Comparison of ENCODE assay signal across 12 cellular contexts in the genomic region with DNA sequence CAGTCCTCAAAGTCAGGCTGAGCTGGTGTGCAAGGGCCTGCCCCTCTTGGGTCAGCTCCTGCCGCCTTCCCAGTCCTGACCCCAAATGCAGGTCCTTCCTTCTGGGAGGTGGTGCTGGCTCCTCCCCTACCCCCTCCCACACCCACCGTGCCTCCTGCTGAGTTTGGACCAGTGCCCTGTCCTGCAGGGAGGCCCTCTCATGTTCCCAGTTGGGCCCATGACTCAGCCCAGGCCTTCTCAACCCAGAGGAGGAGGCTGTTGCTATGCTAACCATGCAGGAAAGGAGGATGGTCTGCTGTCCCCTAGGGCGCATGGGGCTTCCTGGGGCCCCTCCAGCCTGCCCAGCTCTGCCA. TPM values are rescaled to one million over a fixed set of nuclear protein-coding genes. Genes with fewer than 3 reads are reported as not detected.
DNase-seq lines count a peak whose midpoint lies in the region; TF ChIP-seq lines count a peak whose summit lies in the region.
"Had no signal": no experiment of that assay in that cellular context is flagged by ENCODE, and none has a peak within 500 bp of the region (broad histone marks: within the 10 kb centered on the region; RNA-seq: fewer than 3 reads in every experiment).

No MANE protein-coding gene starts in this region.

- WGBS in tibial nerve, 2 donors: 20 to 39% methylated on average over 2 to 3 of the region's 3 CpGs

- no peaks in the 10 kb centered on the region for H3K79me2 ChIP-seq in osteoblast (ENCODE audit: insufficient read depth, low read length)

- no peaks in the 10 kb centered on the region for H3K36me3 ChIP-seq in osteoblast (ENCODE audit: insufficient read depth, low read length)
- peaks cover 0 to 5% (median 0%) of the 10 kb centered on the region in 3 donors for H3K36me3 ChIP-seq in tibial nerve

- no peak for TF ChIP-seq CTCF in osteoblast (IDR thresholded peaks at IDR 0.05; ENCODE audit: extremely low read depth, low read depth, low read length)
- no peak for TF ChIP-seq CTCF in tibial nerve (IDR thresholded peaks at IDR 0.05)

- no peak overlapping the region for H3K4me3 ChIP-seq in osteoblast (ENCODE audit: insufficient read depth, low read length)
- H3K4me3 ChIP-seq in tibial nerve: no peak overlapping the region

- DNase-seq in DMS 273 (lab: John Stamatoyannopoulos, UW; ENCODE audit: unreplicated experiment): peak; percentile 95
- peak; percentile 90 for DNase-seq in M059J (ENCODE audit: low read depth)
- peak; percentile 74 to 87 for DNase-seq in T47D (ENCODE audit: low read depth in 1 of 2, low spot score in 1 of 2)
- peak; percentile 99 for DNase-seq in osteoblast (ENCODE audit: insufficient read length, low spot score, missing footprints)
- no peak for DNase-seq in stimulated activated naive CD4-positive, alpha-beta T cell treated with Interleukin-2 at 50 U/mL for 16 hours (lab: John Stamatoyannopoulos, UW)
- DNase-seq in activated CD4-positive, alpha-beta T cell treated with anti-CD3 and anti-CD28 coated beads, Interleukin-2, amount 10 ng/mL, durations not matched to agents 24 days and 14 days: no peak
- no peak for DNase-seq in tibial nerve (ENCODE audit: low spot score in 2 of 2)
- DNase-seq in stimulated activated CD4-positive, alpha-beta T cell treated with anti-CD3 and anti-CD28 coated beads, Interleukin-4, amount 100 ng/mL, for 24 hours: no peak
- DNase-seq: activated CD4-positive, alpha-beta T cell treated with anti-CD3 and anti-CD28 coated beads for 4 hours; hippocampal formation; NCI-H82 had no signal

- H3K27ac ChIP-seq in osteoblast (ENCODE audit: low read depth, low read length) (no peak overlapping the region), tibial nerve (peak overlapping the region in 2 of 4 donors; percentile 14 to 56)
- H3K27ac ChIP-seq: parathyroid adenoma had no signal

- H3K27me3 ChIP-seq in osteoblast (ENCODE audit: insufficient read depth, low read length): no peaks in the 10 kb centered on the region
- H3K27me3 ChIP-seq in tibial nerve: no peaks in the 10 kb centered on the region

- in situ Hi-C loops in T47D (cut with HindIII; ENCODE audit: low pct_unique_long_range_greater_than_20kb, low sequenced_read_pairs): no loop called here

- H3K4me2 ChIP-seq in osteoblast (ENCODE audit: insufficient read depth, low read length): no peak overlapping the region

- H3K9me3 Mint-ChIP-seq in activated CD4-positive, alpha-beta T cell treated with anti-CD3 and anti-CD28 coated beads, Interleukin-2, amount 10 ng/mL, durations not matched to agents 24 days and 14 days: peaks cover 6% of the 10 kb centered on the region

- TF ChIP-seq EP300 in tibial nerve (IDR thresholded peaks at IDR 0.05): no peak

- no peaks in the 10 kb centered on the region for H3K9me3 ChIP-seq in osteoblast (ENCODE audit: low read depth, low read length)
- no peaks in the 10 kb centered on the region for H3K9me3 ChIP-seq in tibial nerve

- H3K27ac Mint-ChIP-seq in activated CD4-positive, alpha-beta T cell treated with anti-CD3 and anti-CD28 coated beads, Interleukin-2, amount 10 ng/mL, durations not matched to agents 24 days and 14 days: no peak overlapping the region

- TF ChIP-seq POLR2A in tibial nerve (IDR thresholded peaks at IDR 0.05): no peak

- intact Hi-C loops in activated CD4-positive, alpha-beta T cell treated with anti-CD3 and anti-CD28 coated beads, Interleukin-2, amount 10 ng/mL, durations not matched to agents 24 days and 14 days (cut with micrococcal nuclease): no loop called here

- no peaks in the 10 kb centered on the region for H3K27me3 Mint-ChIP-seq in activated CD4-positive, alpha-beta T cell treated with anti-CD3 and anti-CD28 coated beads, Interleukin-2, amount 10 ng/mL, durations not matched to agents 24 days and 14 days

- H3K4me1 ChIP-seq in osteoblast (ENCODE audit: insufficient read depth, low read length) (peaks cover 11% of the 10 kb centered on the region), tibial nerve (peaks cover 0 to 51% (median 6%) of the 10 kb centered on the region in 4 donors)

- H3K4me1 Mint-ChIP-seq in activated CD4-positive, alpha-beta T cell treated with anti-CD3 and anti-CD28 coated beads, Interleukin-2, amount 10 ng/mL, durations not matched to agents 24 days and 14 days: peaks cover 10% of the 10 kb centered on the region

- H3K36me3 Mint-ChIP-seq in activated CD4-positive, alpha-beta T cell treated with anti-CD3 and anti-CD28 coated beads, Interleukin-2, amount 10 ng/mL, durations not matched to agents 24 days and 14 days (ENCODE audit: low read depth): peaks cover 4% of the 10 kb centered on the region

- H4K20me1 ChIP-seq in osteoblast (ENCODE audit: insufficient read depth, low read length): peaks cover 7% of the 10 kb centered on the region

- H2AFZ ChIP-seq in osteoblast (ENCODE audit: low read length): no peak overlapping the region
- H2AFZ ChIP-seq: parathyroid adenoma had no signal

- H3K4me3 Mint-ChIP-seq in activated CD4-positive, alpha-beta T cell treated with anti-CD3 and anti-CD28 coated beads, Interleukin-2, amount 10 ng/mL, durations not matched to agents 24 days and 14 days: no peak overlapping the region

RNA-seq across cellular contexts. Expression of a gene that starts 4.4 kb away (rescaled TPM):
- total RNA-seq in M059J (2014; rRNA removed; shearing (Covaris generic)): 3.3 and 4.1 TPM in 2 replicates
- total RNA-seq in osteoblast: 2.9 TPM in 2 replicates
- 4.9 and 5.5 TPM in 2 replicates for total RNA-seq in activated CD4-positive, alpha-beta T cell treated with anti-CD3 and anti-CD28 coated beads, Interleukin-2, amount 10 ng/mL, durations not matched to agents 24 days and 14 days
- 10 to 100 TPM in 1 of 4 donors, 1 to 10 TPM in 3; 5.9 to 12.3 (median 6.7) TPM for total RNA-seq in tibial nerve

RNA-seq across cellular contexts. Expression of a gene that starts 9.8 kb away (rescaled TPM):
- 81.6 and 134 TPM in 2 replicates for total RNA-seq in M059J (2014; rRNA removed; shearing (Covaris generic))
- total RNA-seq in osteoblast: 156 and 188 TPM in 2 replicates
- total RNA-seq in activated CD4-positive, alpha-beta T cell treated with anti-CD3 and anti-CD28 coated beads, Interleukin-2, amount 10 ng/mL, durations not matched to agents 24 days and 14 days: 133 and 143 TPM in 2 replicates
- 100 to 1,000 TPM; 130 to 199 (median 144) TPM for total RNA-seq in tibial nerve

RNA-seq across cellular contexts. Expression of a gene that starts 52.4 kb away (rescaled TPM):
- 292 and 348 TPM in 2 replicates for total RNA-seq in M059J (2014; rRNA removed; shearing (Covaris generic))
- total RNA-seq in osteoblast (57.2 and 62.2 TPM in 2 replicates), tibial nerve (100 to 1,000 TPM; 260 to 422 (median 378) TPM)
- 117 and 123 TPM in 2 replicates for total RNA-seq in activated CD4-positive, alpha-beta T cell treated with anti-CD3 and anti-CD28 coated beads, Interleukin-2, amount 10 ng/mL, durations not matched to agents 24 days and 14 days

RNA-seq across cellular contexts. Expression of a gene that starts 59.8 kb away (rescaled TPM):
- total RNA-seq in M059J (2014; rRNA removed; shearing (Covaris generic)): 3.8 and 9.1 TPM in 2 replicates
- total RNA-seq in osteoblast (17.1 and 21.0 TPM in 2 replicates), tibial nerve (10 to 100 TPM; 10.1 to 36.3 (median 13.0) TPM)
- 8.3 and 9.0 TPM in 2 replicates for total RNA-seq in activated CD4-positive, alpha-beta T cell treated with anti-CD3 and anti-CD28 coated beads, Interleukin-2, amount 10 ng/mL, durations not matched to agents 24 days and 14 days

Comparison
In these comparisons a context has a peak if more than half of its experiments do, and no peak if none do; other contexts are left out.
1. DNase-seq: peak in DMS 273 (single experiment), M059J (single experiment), T47D (2 of 2) and osteoblast (single experiment); none in stimulated activated naive CD4-positive, alpha-beta T cell treated with Interleukin-2 at 50 U/mL for 16 hours (single experiment), activated CD4-positive, alpha-beta T cell treated with anti-CD3 and anti-CD28 coated beads, Interleukin-2, amount 10 ng/mL, durations not matched to agents 24 days and 14 days (single experiment), tibial nerve (0 of 2) and stimulated activated CD4-positive, alpha-beta T cell treated with anti-CD3 and anti-CD28 coated beads, Interleukin-4, amount 100 ng/mL, for 24 hours (single experiment).